In genomic region chr2:220744861-220745260, GRCh38 we compare ENCODE assay signal across 11 cellular contexts.
DNase-seq lines count a peak whose midpoint lies in the region; ATAC-seq and TF ChIP-seq lines count a peak whose summit lies in the region.
"Had no signal": no experiment of that assay in that cellular context is flagged by ENCODE, and none has a peak within 500 bp of the region (broad histone marks: within the 10 kb centered on the region; RNA-seq: fewer than 3 reads in every experiment).

No MANE protein-coding gene starts in this region.

- no peak for TF ChIP-seq CTCF in fibroblast of villous mesenchyme (IDR thresholded peaks at IDR 0.05; ENCODE audit: insufficient read depth, low read depth, low read length)

- peak; percentile 84 for DNase-seq in H4 (ENCODE audit: low spot score)
- DNase-seq in adipocyte (ENCODE audit: low read depth) = peak; percentile 64
- peak; percentile 34 for DNase-seq in fibroblast of villous mesenchyme (ENCODE audit: low read depth)
- DNase-seq in A172 (ENCODE audit: low spot score) = no peak
- DNase-seq in EL = no peak
- DNase-seq: CD4-positive, CD25-positive, alpha-beta regulatory T cell; H7; KG1 had no signal

- H3K4me3 ChIP-seq in adipocyte (ENCODE audit: low read length) (no peak overlapping the region), fibroblast of villous mesenchyme (ENCODE audit: low read depth, low read length) (no peak overlapping the region)
- H3K4me3 ChIP-seq: BLaER1 treated with 17β-estradiol and CSF1 and Interleukin-3, amounts not matched to agents 10 nM and 100 nM had no signal

- no peaks in the 10 kb centered on the region for H3K9me3 ChIP-seq in adipocyte (ENCODE audit: control insufficient read depth, low read length)
- H3K9me3 ChIP-seq: BLaER1 treated with 17β-estradiol and CSF1 and Interleukin-3, amounts not matched to agents 10 nM and 100 nM had no signal

- ATAC-seq in GM18867 (IDR thresholded peaks at IDR 0.05; ENCODE audit: unreplicated experiment) (no peak), GM19351 (IDR thresholded peaks at IDR 0.05; ENCODE audit: unreplicated experiment) (no peak)

- no peaks in the 10 kb centered on the region for H3K27me3 ChIP-seq in adipocyte (replicated peaks; ENCODE audit: control insufficient read depth, insufficient read depth, low read length)
- H3K27me3 ChIP-seq: BLaER1 treated with 17β-estradiol and CSF1 and Interleukin-3, amounts not matched to agents 10 nM and 100 nM had no signal

- H3K4me1 ChIP-seq in adipocyte (ENCODE audit: control insufficient read depth, insufficient read depth, low read length) = no peaks in the 10 kb centered on the region
- H3K4me1 ChIP-seq: BLaER1 treated with 17β-estradiol and CSF1 and Interleukin-3, amounts not matched to agents 10 nM and 100 nM had no signal

- no peak overlapping the region for H3K9ac ChIP-seq in adipocyte (ENCODE audit: low read length)
- H3K9ac ChIP-seq: BLaER1 treated with 17β-estradiol and CSF1 and Interleukin-3, amounts not matched to agents 10 nM and 100 nM had no signal

- no peaks in the 10 kb centered on the region for H3K36me3 ChIP-seq in adipocyte (ENCODE audit: control insufficient read depth, insufficient read depth, low read length, severe bottlenecking)
- H3K36me3 ChIP-seq: BLaER1 treated with 17β-estradiol and CSF1 and Interleukin-3, amounts not matched to agents 10 nM and 100 nM had no signal

Comparison
In these comparisons a context has a peak if more than half of its experiments do, and no peak if none do; other contexts are left out.
1. DNase-seq: peak in H4 (single experiment), adipocyte (single experiment) and fibroblast of villous mesenchyme (single experiment); none in A172 (single experiment) and EL (single experiment).